9 cellular contexts compared by ENCODE assay signal in the genomic region with DNA sequence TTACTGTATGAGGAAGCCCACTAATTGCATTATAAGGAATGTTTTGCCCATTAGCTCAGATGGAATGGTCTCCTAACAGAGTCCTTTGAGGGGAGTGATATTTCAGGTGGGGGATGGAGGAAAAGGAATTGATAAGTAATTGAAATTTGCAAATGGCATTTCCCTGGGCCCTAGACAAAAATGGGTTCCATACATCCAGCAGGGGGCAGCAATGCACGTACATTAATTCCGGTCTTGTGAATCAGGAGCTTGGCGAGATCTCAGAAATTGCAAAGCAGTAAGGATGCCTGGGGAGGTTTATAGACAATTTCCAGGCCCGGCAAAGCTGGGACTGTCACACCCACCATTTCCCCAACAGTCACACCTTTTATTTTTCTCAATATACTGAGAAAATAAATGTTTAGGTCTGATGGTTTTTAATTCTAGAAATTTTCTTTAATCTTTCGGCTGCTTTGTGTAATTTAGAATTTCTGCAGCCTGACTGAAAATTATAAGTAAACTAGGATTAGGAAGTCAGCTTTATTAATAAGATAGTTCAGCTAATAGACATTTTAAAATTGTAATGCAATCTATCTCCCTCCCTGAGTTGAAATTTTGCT.
DNase-seq lines count a peak whose midpoint lies in the region; ATAC-seq and TF ChIP-seq lines count a peak whose summit lies in the region.
"Had no signal": no experiment of that assay in that cellular context is flagged by ENCODE, and none has a peak within 500 bp of the region (broad histone marks: within the 10 kb centered on the region; RNA-seq: fewer than 3 reads in every experiment).

No MANE protein-coding gene starts in this region.

- H3K27ac Mint-ChIP-seq in activated T-helper 1 cell treated with anti-CD3 and anti-CD28 coated beads, Interleukin-12 subunit alpha, Interleukin-12 subunit beta, Interleukin-2, Interleukin-4 antibody, amounts not matched to agents 30 ng/mL and 10 ng/mL and 1 ng/mL, durations not matched to agents 14 hours and 24 hours and 36 hours, result no peak overlapping the region

- H3K27ac ChIP-seq in prostate gland, result no peak overlapping the region

- H3K4me1 ChIP-seq in prostate gland (replicated peaks), result no peaks in the 10 kb centered on the region

- TF ChIP-seq POLR2A in prostate gland (IDR thresholded peaks at IDR 0.05), result no peak

- H3K9me3 Mint-ChIP-seq in activated T-helper 1 cell treated with anti-CD3 and anti-CD28 coated beads, Interleukin-12 subunit alpha, Interleukin-12 subunit beta, Interleukin-2, Interleukin-4 antibody, amounts not matched to agents 30 ng/mL and 10 ng/mL and 1 ng/mL, durations not matched to agents 14 hours and 24 hours and 36 hours, result peaks cover 8% of the 10 kb centered on the region

- no peaks in the 10 kb centered on the region for H3K9me3 ChIP-seq in prostate gland

- DNase-seq in NCI-H1417 (lab: John Stamatoyannopoulos, UW) (peak; percentile 4 to 64 (median 63)), NCI-H1417 treated with DMSO at 0.1 percent for 48 hours (lab: John Stamatoyannopoulos, UW) (no peak), NCI-H82 (lab: John Stamatoyannopoulos, UW) (peak; percentile 91), glomerular visceral epithelial cell (ENCODE audit: extremely low spot score) (peak; percentile 70), prostate gland (ENCODE audit: low spot score) (peak; percentile 79)
- DNase-seq in activated T-helper 1 cell treated with anti-CD3 and anti-CD28 coated beads, Interleukin-12 subunit alpha, Interleukin-12 subunit beta, Interleukin-2, Interleukin-4 antibody, amounts not matched to agents 30 ng/mL and 10 ng/mL and 1 ng/mL, durations not matched to agents 14 hours and 24 hours and 36 hours (ENCODE audit: low spot score), result peak; percentile 9

- no peaks in the 10 kb centered on the region for H3K36me3 Mint-ChIP-seq in activated T-helper 1 cell treated with anti-CD3 and anti-CD28 coated beads, Interleukin-12 subunit alpha, Interleukin-12 subunit beta, Interleukin-2, Interleukin-4 antibody, amounts not matched to agents 30 ng/mL and 10 ng/mL and 1 ng/mL, durations not matched to agents 14 hours and 24 hours and 36 hours (ENCODE audit: low read depth)

- H3K27me3 ChIP-seq in prostate gland (replicated peaks; ENCODE audit: insufficient read depth), result no peaks in the 10 kb centered on the region
- H3K27me3 ChIP-seq: BLaER1 treated with 17β-estradiol and CSF1 and Interleukin-3, amounts not matched to agents 10 nM and 100 nM had no signal

- 19% methylated on average over 5 of the region's 5 CpGs for WGBS in prostate gland

- H3K4me3 ChIP-seq in prostate gland, result no peak overlapping the region
- H3K4me3 ChIP-seq: BLaER1 treated with 17β-estradiol and CSF1 and Interleukin-3, amounts not matched to agents 10 nM and 100 nM had no signal

- TF ChIP-seq CTCF in prostate gland (IDR thresholded peaks at IDR 0.05), result peak; percentile 32 to 90 (median 72)

- ATAC-seq in HG03354 (IDR thresholded peaks at IDR 0.05; ENCODE audit: poor library complexity, severe bottlenecking, unreplicated experiment) (peak; percentile 72), HG03460 (IDR thresholded peaks at IDR 0.05; ENCODE audit: unreplicated experiment) (no peak)

- intact Hi-C loops in activated T-helper 1 cell treated with anti-CD3 and anti-CD28 coated beads, Interleukin-12 subunit alpha, Interleukin-12 subunit beta, Interleukin-2, Interleukin-4 antibody, amounts not matched to agents 30 ng/mL and 10 ng/mL and 1 ng/mL, durations not matched to agents 14 hours and 24 hours and 36 hours (cut with micrococcal nuclease), result loop anchor here (1.0 to 2.0 kb wide), 2 partner anchors 279 to 1234 kb away; no protein-coding TSS in a partner anchor
- intact Hi-C loops in prostate gland (cut with DNase I), result loop anchor here (5.0 kb wide), 2 partner anchors 625 to 1300 kb away; no protein-coding TSS in a partner anchor

- no peak overlapping the region for H3K4me3 Mint-ChIP-seq in activated T-helper 1 cell treated with anti-CD3 and anti-CD28 coated beads, Interleukin-12 subunit alpha, Interleukin-12 subunit beta, Interleukin-2, Interleukin-4 antibody, amounts not matched to agents 30 ng/mL and 10 ng/mL and 1 ng/mL, durations not matched to agents 14 hours and 24 hours and 36 hours

- no peaks in the 10 kb centered on the region for H3K36me3 ChIP-seq in prostate gland

- H3K27me3 Mint-ChIP-seq in activated T-helper 1 cell treated with anti-CD3 and anti-CD28 coated beads, Interleukin-12 subunit alpha, Interleukin-12 subunit beta, Interleukin-2, Interleukin-4 antibody, amounts not matched to agents 30 ng/mL and 10 ng/mL and 1 ng/mL, durations not matched to agents 14 hours and 24 hours and 36 hours (ENCODE audit: insufficient read depth), result no peaks in the 10 kb centered on the region

- no peaks in the 10 kb centered on the region for H3K4me1 Mint-ChIP-seq in activated T-helper 1 cell treated with anti-CD3 and anti-CD28 coated beads, Interleukin-12 subunit alpha, Interleukin-12 subunit beta, Interleukin-2, Interleukin-4 antibody, amounts not matched to agents 30 ng/mL and 10 ng/mL and 1 ng/mL, durations not matched to agents 14 hours and 24 hours and 36 hours (ENCODE audit: low read depth)
